ENCODE assay signal across 8 cellular contexts in genomic region chr19:29941828-29942403, GRCh38. TPM values are rescaled to one million over a fixed set of nuclear protein-coding genes. Genes with fewer than 3 reads are reported as not detected.
DNase-seq lines count a peak whose midpoint lies in the region; ATAC-seq and TF ChIP-seq lines count a peak whose summit lies in the region.

Gene URI1, plus strand, starts transcription at chr19:29942239. Its CDS starts 309 bp downstream, at chr19:29942548.

- no peaks in the 10 kb centered on the region for H3K27me3 ChIP-seq in right cardiac atrium (ENCODE audit: control insufficient read depth, insufficient read depth)
- no peaks in the 10 kb centered on the region for H3K27me3 ChIP-seq in rectal smooth muscle tissue (ENCODE audit: control insufficient read depth, insufficient read depth, low read length)
- no peaks in the 10 kb centered on the region for H3K27me3 ChIP-seq in uterus

- peak within 1 kb of the TSS; percentile 49 for H3K27ac ChIP-seq in right cardiac atrium (ENCODE audit: low read length)
- peak within 1 kb of the TSS; percentile 32 for H3K27ac ChIP-seq in rectal smooth muscle tissue (ENCODE audit: low read depth, low read length)
- H3K27ac ChIP-seq in uterus: peak within 1 kb of the TSS; percentile 54 to 76

- H3K4me3 ChIP-seq in right cardiac atrium (ENCODE audit: low read length) (peak within 1 kb of the TSS; percentile 71), rectal smooth muscle tissue (ENCODE audit: low read length) (peak within 1 kb of the TSS; percentile 88), uterus (peak within 1 kb of the TSS; percentile 52 to 89)

- peak within 1 kb of the TSS; percentile 62 for H3K9ac ChIP-seq in rectal smooth muscle tissue (ENCODE audit: low read length)

- intact Hi-C loops in right cardiac atrium (cut with DNase I) (no loop called here), uterus (cut with DNase I; ENCODE audit: low total_unique reads) (no loop called here)

- peak; percentile 86 for ATAC-seq in HG02870 (IDR thresholded peaks at IDR 0.05; ENCODE audit: unreplicated experiment)
- ATAC-seq in right cardiac atrium: peak; percentile 99

- peak; percentile 84 for TF ChIP-seq POLR2A in GM15510 (IDR thresholded peaks at IDR 0.05; ENCODE audit: borderline replicate concordance, extremely low read depth, insufficient read length)
- peak in 1 of 2 donors; percentile 79 for TF ChIP-seq POLR2A in uterus (IDR thresholded peaks at IDR 0.05)

- H3K4me1 ChIP-seq in right cardiac atrium (ENCODE audit: control insufficient read depth, insufficient read depth, low read length): peaks cover 2% of the 10 kb centered on the region
- peaks cover 10% of the 10 kb centered on the region for H3K4me1 ChIP-seq in rectal smooth muscle tissue (ENCODE audit: control insufficient read depth, insufficient read depth, low read length)
- no peaks in the 10 kb centered on the region for H3K4me1 ChIP-seq in uterus

- DNase-seq in NCI-H1694 (lab: John Stamatoyannopoulos, UW): peak; percentile 68
- DNase-seq in T-helper 2 cell: peak; percentile 84 to 95 (median 89)
- DNase-seq in amygdala (lab: John Stamatoyannopoulos, UW): peak in 55 of 56 donors; percentile 40 to 93 (median 80)
- DNase-seq in right cardiac atrium: peak; percentile 89 to 98 (median 96)
- DNase-seq in uterus: peak; percentile 86 to 94

- peak in 1 of 4 experiments; percentile 9 for TF ChIP-seq CTCF in uterus (IDR thresholded peaks at IDR 0.05)

- under 1% methylated on average over 59 of the region's 59 CpGs for WGBS in right cardiac atrium

- H3K36me3 ChIP-seq in rectal smooth muscle tissue (ENCODE audit: control insufficient read depth, insufficient read depth, low read length): no peaks in the 10 kb centered on the region
- H3K36me3 ChIP-seq in uterus: no peaks in the 10 kb centered on the region

- H3K9me3 ChIP-seq in right cardiac atrium (ENCODE audit: control insufficient read depth, low read length) (no peaks in the 10 kb centered on the region), uterus (no peaks in the 10 kb centered on the region)

RNA-seq across cellular contexts. Expression of gene URI1, which starts in this region (rescaled TPM):
- 10 to 100 TPM; 39.3 to 50.4 (median 41.2) TPM for total RNA-seq in right cardiac atrium
- 19.1 TPM for polyA plus RNA-seq in right cardiac atrium
- 100 to 1,000 TPM in 1 of 4 donors, 10 to 100 TPM in 3; 59.1 to 125 (median 67.6) TPM for total RNA-seq in uterus

Comparison
In these comparisons a context has a peak if more than half of its experiments do, and no peak if none do; other contexts are left out.
1. Peak in every context shown above with its lines: DNase-seq, ATAC-seq, H3K4me3 ChIP-seq and H3K27ac ChIP-seq.